11 cellular contexts compared by ENCODE assay signal in the genomic region with DNA sequence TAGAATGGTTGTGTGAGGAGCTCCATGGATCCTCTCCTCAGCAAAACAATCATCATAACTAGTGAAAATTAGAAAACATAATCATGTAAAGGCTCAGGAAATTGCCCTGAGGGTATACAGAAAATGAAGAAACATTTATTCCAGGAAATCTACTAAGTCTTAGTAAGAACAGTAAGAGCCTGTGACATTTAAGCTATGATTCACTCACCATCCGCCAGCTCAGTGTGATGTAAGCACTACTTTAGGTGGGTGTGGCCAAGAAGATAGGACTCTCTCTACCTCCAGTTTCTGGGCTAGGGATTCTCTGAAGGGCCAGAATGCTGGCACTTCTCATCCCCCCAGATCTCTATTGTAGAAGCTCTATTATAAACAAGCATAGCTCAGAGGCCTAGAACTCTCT.
DNase-seq lines count a peak whose midpoint lies in the region; ATAC-seq lines count a peak whose summit lies in the region.
"Had no signal": no experiment of that assay in that cellular context is flagged by ENCODE, and none has a peak within 500 bp of the region (broad histone marks: within the 10 kb centered on the region; RNA-seq: fewer than 3 reads in every experiment).

No MANE protein-coding gene starts in this region.

- CTCF ChIA-PET in activated CD4-positive, alpha-beta T cell treated with anti-CD3 and anti-CD28 coated beads for 36 hours (lab: Charles Lee) = interaction anchor here (0.7 to 1.2 kb wide), 2 partner anchors 78 to 559 kb away, joined by 3 read pairs; no protein-coding TSS in a partner anchor

- peaks cover 2% of the 10 kb centered on the region for H3K9me3 Mint-ChIP-seq in activated CD4-positive, alpha-beta T cell treated with anti-CD3 and anti-CD28 coated beads for 36 hours (ENCODE audit: low read depth)

- POLR2A ChIA-PET in activated CD4-positive, alpha-beta T cell treated with anti-CD3 and anti-CD28 coated beads for 36 hours (lab: Charles Lee) = interaction anchor here (0.9 kb wide), 1 partner anchor 338 kb away, joined by 3 read pairs; no protein-coding TSS in a partner anchor

- peaks cover 4% of the 10 kb centered on the region for H3K36me3 Mint-ChIP-seq in activated CD4-positive, alpha-beta T cell treated with anti-CD3 and anti-CD28 coated beads for 36 hours (ENCODE audit: low read depth)

- peak; percentile 99 for ATAC-seq in activated CD4-positive, alpha-beta T cell treated with anti-CD3 and anti-CD28 coated beads for 36 hours
- no peak for ATAC-seq in HG03135 (IDR thresholded peaks at IDR 0.05; ENCODE audit: unreplicated experiment)
- no peak for ATAC-seq in GM18870 (IDR thresholded peaks at IDR 0.05; ENCODE audit: unreplicated experiment)

- peak; percentile 61 for DNase-seq in activated CD4-positive, alpha-beta T cell treated with anti-CD3 and anti-CD28 coated beads for 36 hours
- DNase-seq in activated CD4-positive, alpha-beta T cell treated with anti-CD3 and anti-CD28 coated beads for 1 hour = no peak
- DNase-seq in RKO (ENCODE audit: low spot score) (peak; percentile 88), dermis blood vessel endothelial cell (peak; percentile 0), GM19238 (ENCODE audit: insufficient read length, low spot score) (no peak)
- peak; percentile 49 for DNase-seq in stimulated activated CD4-positive, alpha-beta T cell treated with anti-CD3 and anti-CD28 coated beads, Interleukin-1b, Interleukin-23, amount 100 ng/mL, for 48 hours
- DNase-seq: colonic mucosa, NCI-H748 treated with DMSO at 0.1 percent for 48 hours, small intestine had no signal

- intact Hi-C loops in activated CD4-positive, alpha-beta T cell treated with anti-CD3 and anti-CD28 coated beads for 36 hours (cut with DNase I, micrococcal nuclease) = loop anchor here (2.0 to 10.0 kb wide), 6 partner anchors 40 to 137 kb away; no protein-coding TSS in a partner anchor

- H3K27me3 Mint-ChIP-seq in activated CD4-positive, alpha-beta T cell treated with anti-CD3 and anti-CD28 coated beads for 36 hours = no peaks in the 10 kb centered on the region

- peak overlapping the region; percentile 17 for H3K27ac Mint-ChIP-seq in activated CD4-positive, alpha-beta T cell treated with anti-CD3 and anti-CD28 coated beads for 36 hours

- H3K4me1 Mint-ChIP-seq in activated CD4-positive, alpha-beta T cell treated with anti-CD3 and anti-CD28 coated beads for 36 hours = peaks cover 15% of the 10 kb centered on the region

- H3K4me3 Mint-ChIP-seq in activated CD4-positive, alpha-beta T cell treated with anti-CD3 and anti-CD28 coated beads for 36 hours = no peak overlapping the region

Comparison
In these comparisons a context has a peak if more than half of its experiments do, and no peak if none do; other contexts are left out.
1. DNase-seq: peak in activated CD4-positive, alpha-beta T cell treated with anti-CD3 and anti-CD28 coated beads for 36 hours (single experiment), RKO (single experiment), dermis blood vessel endothelial cell (single experiment) and stimulated activated CD4-positive, alpha-beta T cell treated with anti-CD3 and anti-CD28 coated beads, Interleukin-1b, Interleukin-23, amount 100 ng/mL, for 48 hours (single experiment); none in activated CD4-positive, alpha-beta T cell treated with anti-CD3 and anti-CD28 coated beads for 1 hour (single experiment) and GM19238 (single experiment).